Comparison of ENCODE assay signal across 26 cellular contexts in genomic region chr4:150886597-150886996, GRCh38.
A peak's percentile ranks its signal among the peaks of the same experiment; 100 is the strongest.
DNase-seq lines count a peak whose midpoint lies in the region; ATAC-seq and TF ChIP-seq lines count a peak whose summit lies in the region.
"Had no signal": no experiment of that assay in that cellular context is flagged by ENCODE, and none has a peak within 500 bp of the region (broad histone marks: within the 10 kb centered on the region; RNA-seq: fewer than 3 reads in every experiment).

No MANE protein-coding gene starts in this region.

- no peaks in the 10 kb centered on the region for H4K20me1 ChIP-seq in neural progenitor cell (ENCODE audit: low read depth)

- H3K27me3 Mint-ChIP-seq in effector memory CD8-positive, alpha-beta T cell = no peaks in the 10 kb centered on the region
- no peaks in the 10 kb centered on the region for H3K27me3 Mint-ChIP-seq in neural progenitor cell (ENCODE audit: insufficient read depth, low read depth)
- H3K27me3 Mint-ChIP-seq: B cell; dendritic cell treated with granulocyte-macrophage colony-stimulating factor and Interleukin-4, amounts not matched to agents 40 ng/mL and 50 ng/mL, for 4 days had no signal

- intact Hi-C loops in sciatic nerve (cut with DNase I) = no loop called here

- no peaks in the 10 kb centered on the region for H3K9me3 Mint-ChIP-seq in effector memory CD8-positive, alpha-beta T cell
- no peaks in the 10 kb centered on the region for H3K9me3 Mint-ChIP-seq in neural progenitor cell
- H3K9me3 Mint-ChIP-seq: dendritic cell treated with granulocyte-macrophage colony-stimulating factor and Interleukin-4, amounts not matched to agents 40 ng/mL and 50 ng/mL, for 4 days had no signal

- H3K4me1 ChIP-seq in neural progenitor cell = no peaks in the 10 kb centered on the region

- H3K9ac ChIP-seq in neural progenitor cell = no peak overlapping the region
- H3K9ac ChIP-seq: SK-N-SH had no signal

- TF ChIP-seq CTCF in neural progenitor cell (IDR thresholded peaks at IDR 0.05) = no peak

- ATAC-seq in effector memory CD8-positive, alpha-beta T cell (replicated peaks) = no peak
- ATAC-seq in sciatic nerve = no peak

- H3K4me3 ChIP-seq in neural progenitor cell = no peak overlapping the region
- H3K4me3 ChIP-seq: cardiac muscle cell, lung, spleen, thoracic aorta had no signal

- H3K36me3 ChIP-seq in neural progenitor cell = no peaks in the 10 kb centered on the region
- H3K36me3 ChIP-seq: cardiac muscle cell, thoracic aorta had no signal

- no peak overlapping the region for H2AFZ ChIP-seq in neural progenitor cell (replicated peaks)

- H3K27me3 ChIP-seq in neural progenitor cell = no peaks in the 10 kb centered on the region
- H3K27me3 ChIP-seq: cardiac muscle cell, spleen had no signal

- DNase-seq in EH (ENCODE audit: low read depth) (peak; percentile 3), HCEC 1CT (peak; percentile 28), myocyte (ENCODE audit: low read depth) (peak; percentile 23), CD1c-positive myeloid dendritic cell (ENCODE audit: extremely low spot score) (no peak), neural progenitor cell (ENCODE audit: low spot score) (no peak), sciatic nerve (ENCODE audit: low spot score) (no peak)
- DNase-seq in effector memory CD8-positive, alpha-beta T cell = no peak
- DNase-seq: activated CD4-positive, alpha-beta T cell treated with anti-CD3 and anti-CD28 coated beads, Interleukin-2, amount 50 U/mL, for 48 hours; activated gamma-delta T cell treated with Interleukin-2 at 50 U/mL for 16 hours; activated T-cell treated with anti-CD3 and anti-CD28 coated beads for 4 hours; amniotic stem cell; COR-L47; DND-41; Kasumi-1; NCI-H1048; NCI-H187 treated with DMSO at 0.1 percent for 48 hours; NCI-H774; SK-N-SH; spleen; stimulated activated CD4-positive, alpha-beta T cell treated with anti-CD3 and anti-CD28 coated beads, Interleukin-4, amount 100 ng/mL, for 1 hour; stimulated activated naive CD4-positive, alpha-beta T cell had no signal

- H3K9me3 ChIP-seq in neural progenitor cell (ENCODE audit: low read depth) = no peaks in the 10 kb centered on the region
- H3K9me3 ChIP-seq: spleen, thoracic aorta had no signal

- H3F3A ChIP-seq in neural progenitor cell (ENCODE audit: low read depth) = peaks cover 5% of the 10 kb centered on the region

- no peak overlapping the region for H3K4me3 Mint-ChIP-seq in effector memory CD8-positive, alpha-beta T cell
- no peak overlapping the region for H3K4me3 Mint-ChIP-seq in neural progenitor cell
- H3K4me3 Mint-ChIP-seq: B cell; dendritic cell treated with granulocyte-macrophage colony-stimulating factor and Interleukin-4, amounts not matched to agents 40 ng/mL and 50 ng/mL, for 4 days had no signal

- H3K4me1 Mint-ChIP-seq in effector memory CD8-positive, alpha-beta T cell (ENCODE audit: low read depth in 2 of 2) = peaks cover 13 to 22% of the 10 kb centered on the region in 2 donors
- H3K4me1 Mint-ChIP-seq in neural progenitor cell = no peaks in the 10 kb centered on the region

- H3K4me2 ChIP-seq in neural progenitor cell = no peak overlapping the region
- H3K4me2 ChIP-seq: SK-N-SH had no signal

- H3K27ac ChIP-seq in neural progenitor cell = no peak overlapping the region
- H3K27ac ChIP-seq: cardiac muscle cell, spleen, thoracic aorta had no signal

- no peaks in the 10 kb centered on the region for H3K79me2 ChIP-seq in neural progenitor cell (ENCODE audit: low read depth)

- H3K27ac Mint-ChIP-seq in effector memory CD8-positive, alpha-beta T cell = peak overlapping the region; percentile 66 to 81
- H3K27ac Mint-ChIP-seq in neural progenitor cell = no peak overlapping the region
- H3K27ac Mint-ChIP-seq: B cell; dendritic cell treated with granulocyte-macrophage colony-stimulating factor and Interleukin-4, amounts not matched to agents 40 ng/mL and 50 ng/mL, for 4 days had no signal

- peaks cover 2% of the 10 kb centered on the region for H3K36me3 Mint-ChIP-seq in effector memory CD8-positive, alpha-beta T cell (ENCODE audit: insufficient read depth)
- H3K36me3 Mint-ChIP-seq in neural progenitor cell = no peaks in the 10 kb centered on the region

Comparison
In these comparisons a context has a peak if more than half of its experiments do, and no peak if none do; other contexts are left out.
1. DNase-seq: peak in EH (single experiment), HCEC 1CT (single experiment) and myocyte (single experiment); none in effector memory CD8-positive, alpha-beta T cell (0 of 3), CD1c-positive myeloid dendritic cell (single experiment), neural progenitor cell (single experiment) and sciatic nerve (single experiment).